In the genomic region with DNA sequence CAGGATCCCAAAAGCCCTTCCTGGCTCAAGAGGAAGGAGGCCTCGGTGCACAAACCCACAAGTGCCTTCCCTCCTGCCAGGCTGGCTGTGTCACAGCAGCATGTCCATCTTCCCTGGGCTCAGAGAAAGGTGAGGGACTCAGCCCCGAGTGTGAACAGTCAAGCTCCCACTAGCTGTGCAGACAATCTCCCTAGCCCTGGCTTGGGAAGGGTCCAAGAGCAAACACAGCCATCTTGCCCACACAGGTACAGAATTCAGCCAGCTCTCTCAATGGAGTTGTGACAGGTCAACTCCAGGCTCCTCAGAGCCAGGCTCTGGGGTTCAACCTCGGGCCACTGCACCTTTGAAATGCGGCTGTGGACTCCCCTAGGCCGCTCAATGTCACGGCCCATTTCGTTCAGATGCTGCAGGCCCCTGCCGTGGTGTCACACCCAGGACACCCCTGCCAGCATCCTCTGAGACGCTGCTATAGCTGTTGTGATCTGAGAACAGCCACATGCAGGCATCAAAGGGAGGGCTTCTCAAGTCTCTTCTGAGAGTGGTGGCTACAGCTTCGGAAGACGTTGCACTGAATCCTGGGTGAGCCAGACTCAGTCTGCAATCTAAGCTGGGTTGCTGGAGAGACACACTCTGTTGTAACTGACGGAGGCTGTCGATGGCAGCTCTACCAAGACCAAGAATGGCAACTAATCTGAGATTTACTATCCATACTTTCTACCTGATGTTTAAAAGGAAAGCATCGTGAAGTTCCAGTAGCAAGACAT, we compare ENCODE assay signal across 28 cellular contexts.
"Had no signal": no experiment of that assay in that cellular context is flagged by ENCODE, and none has a peak within 500 bp of the region (broad histone marks: within the 10 kb centered on the region; RNA-seq: fewer than 3 reads in every experiment).

No MANE protein-coding gene starts in this region.

- H3K4me1 Mint-ChIP-seq: activated CD4-positive, alpha-beta memory T cell treated with anti-CD3 and anti-CD28 coated beads, Interleukin-2, amount 10 ng/mL, durations not matched to agents 7 days and 5 days; activated CD4-positive, alpha-beta T cell treated with anti-CD3 and anti-CD28 coated beads, Interleukin-2, amount 10 ng/mL, durations not matched to agents 7 days and 5 days; activated T-helper 17 cell treated with anti-CD3 and anti-CD28 coated beads, Interleukin-2, amount 50 U/mL, for 72 hours had no signal

- DNase-seq: activated CD4-positive, alpha-beta memory T cell treated with anti-CD3 and anti-CD28 coated beads, Interleukin-2, amount 10 ng/mL, durations not matched to agents 7 days and 5 days; activated CD4-positive, alpha-beta T cell treated with anti-CD3 and anti-CD28 coated beads for 1 hour; activated CD4-positive, alpha-beta T cell treated with anti-CD3 and anti-CD28 coated beads, Interleukin-2, amount 10 ng/mL, durations not matched to agents 7 days and 5 days; activated gamma-delta T cell treated with Interleukin-2 at 50 U/mL for 16 hours; activated naive CD4-positive, alpha-beta T cell treated with anti-CD3 and anti-CD28 coated beads, Interleukin-2, amount 50 U/mL, for 16 hours; activated T-cell treated with anti-CD3 and anti-CD28 coated beads, Interleukin-2, amount 50 U/mL, for 4 hours; amniotic stem cell; central memory CD4-positive, alpha-beta T cell; dermis blood vessel endothelial cell; effector CD4-positive, alpha-beta T cell; esophagus squamous epithelium; foreskin melanocyte; heart right ventricle; kidney glomerular epithelial cell; left lung; lower lobe of right lung; mesendoderm; mucosa of descending colon; small intestine; stimulated activated CD4-positive, alpha-beta T cell treated with anti-CD3 and anti-CD28 coated beads, Interleukin-4, amount 100 ng/mL, for 24 hours; T-helper 17 cell; T1000; upper lobe of right lung had no signal

- H3K27ac ChIP-seq: heart right ventricle, left lung, lower lobe of right lung, parathyroid adenoma, upper lobe of right lung had no signal

- H3K36me3 ChIP-seq: esophagus squamous epithelium, heart right ventricle, left lung, lower lobe of right lung, upper lobe of right lung had no signal

- H3K9me3 ChIP-seq: esophagus squamous epithelium, heart right ventricle, left lung, lower lobe of right lung, mucosa of descending colon, upper lobe of right lung had no signal

- H3K36me3 Mint-ChIP-seq: stimulated activated effector memory CD8-positive, alpha-beta T cell treated with anti-CD3 and anti-CD28 coated beads, Interleukin-12 subunit alpha, Interleukin-12 subunit beta, amount 100 ng/mL, for 72 hours had no signal

- H3K27me3 ChIP-seq: esophagus squamous epithelium, heart right ventricle, left lung, upper lobe of right lung had no signal

- H3K9me3 Mint-ChIP-seq: activated CD4-positive, alpha-beta memory T cell treated with anti-CD3 and anti-CD28 coated beads, Interleukin-2, amount 10 ng/mL, durations not matched to agents 7 days and 5 days; activated CD4-positive, alpha-beta T cell treated with anti-CD3 and anti-CD28 coated beads, Interleukin-2, amount 10 ng/mL, durations not matched to agents 7 days and 5 days; activated T-cell treated with anti-CD3 and anti-CD28 coated beads, Interleukin-2, amount 50 U/mL, for 4 hours; activated T-helper 17 cell treated with anti-CD3 and anti-CD28 coated beads, Interleukin-2, amount 50 U/mL, for 72 hours; neural crest cell; stimulated activated effector memory CD8-positive, alpha-beta T cell treated with anti-CD3 and anti-CD28 coated beads, Interleukin-12 subunit alpha, Interleukin-12 subunit beta, amount 100 ng/mL, for 72 hours; stimulated activated naive CD8-positive, alpha-beta T cell treated with anti-CD3 and anti-CD28 coated beads, Interleukin-15, Interleukin-2, amounts not matched to agents 100 ng/mL and 50 ng/mL, for 24 hours had no signal

- H3K27ac Mint-ChIP-seq: activated CD4-positive, alpha-beta memory T cell treated with anti-CD3 and anti-CD28 coated beads, Interleukin-2, amount 10 ng/mL, durations not matched to agents 7 days and 5 days; activated CD4-positive, alpha-beta T cell treated with anti-CD3 and anti-CD28 coated beads, Interleukin-2, amount 10 ng/mL, durations not matched to agents 7 days and 5 days; activated T-helper 17 cell treated with anti-CD3 and anti-CD28 coated beads, Interleukin-2, amount 50 U/mL, for 72 hours; stimulated activated effector memory CD8-positive, alpha-beta T cell treated with anti-CD3 and anti-CD28 coated beads, Interleukin-12 subunit alpha, Interleukin-12 subunit beta, amount 100 ng/mL, for 72 hours; stimulated activated naive CD8-positive, alpha-beta T cell treated with anti-CD3 and anti-CD28 coated beads, Interleukin-15, Interleukin-2, amounts not matched to agents 100 ng/mL and 50 ng/mL, for 24 hours; T-helper 17 cell had no signal

- H3K4me3 ChIP-seq: esophagus squamous epithelium, heart right ventricle, left lung, lower lobe of right lung, mucosa of descending colon, upper lobe of right lung had no signal

- H3K4me3 Mint-ChIP-seq: activated CD4-positive, alpha-beta memory T cell treated with anti-CD3 and anti-CD28 coated beads, Interleukin-2, amount 10 ng/mL, durations not matched to agents 7 days and 5 days; activated CD4-positive, alpha-beta T cell treated with anti-CD3 and anti-CD28 coated beads, Interleukin-2, amount 10 ng/mL, durations not matched to agents 7 days and 5 days; activated T-cell treated with anti-CD3 and anti-CD28 coated beads, Interleukin-2, amount 50 U/mL, for 4 hours; activated T-helper 17 cell treated with anti-CD3 and anti-CD28 coated beads, Interleukin-2, amount 50 U/mL, for 72 hours; neural crest cell; stimulated activated effector memory CD8-positive, alpha-beta T cell treated with anti-CD3 and anti-CD28 coated beads, Interleukin-12 subunit alpha, Interleukin-12 subunit beta, amount 100 ng/mL, for 72 hours; stimulated activated naive CD8-positive, alpha-beta T cell treated with anti-CD3 and anti-CD28 coated beads, Interleukin-15, Interleukin-2, amounts not matched to agents 100 ng/mL and 50 ng/mL, for 24 hours; T-helper 17 cell had no signal
